In the genomic region with DNA sequence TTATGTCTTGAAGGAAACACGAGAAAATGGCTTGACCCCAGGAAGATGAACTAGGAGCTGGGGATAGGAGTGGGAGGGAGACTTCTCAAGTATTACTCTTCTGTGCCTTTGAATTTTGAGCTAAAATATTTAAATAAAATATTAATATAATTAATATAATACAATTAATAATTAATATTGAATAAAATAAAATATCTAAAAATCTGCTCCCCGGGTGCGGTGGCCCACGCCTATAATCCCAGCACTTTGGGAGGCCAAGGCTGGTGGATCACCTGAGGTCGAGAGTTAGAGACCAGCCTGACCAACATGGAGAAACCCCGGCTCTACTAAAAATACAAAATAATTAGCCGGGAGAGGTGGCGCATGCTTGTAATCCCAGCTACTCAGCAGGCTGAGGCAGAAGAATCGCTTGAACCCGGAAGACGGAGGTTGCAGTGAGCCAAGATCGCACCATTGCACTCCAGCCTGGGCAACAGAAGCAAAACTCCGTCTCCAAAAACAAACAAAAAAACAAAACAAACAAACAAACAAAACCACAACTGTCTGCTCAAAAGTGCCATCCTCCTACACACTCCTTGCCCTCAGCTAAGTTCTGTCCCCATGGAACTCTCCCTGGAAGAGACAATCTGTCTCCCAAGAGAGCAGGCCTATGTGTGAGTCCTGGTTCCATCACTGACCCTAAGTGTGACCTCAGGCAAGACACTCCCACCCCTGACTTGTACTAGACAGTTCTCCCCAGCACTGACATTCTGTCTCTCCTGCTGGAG, we compare ENCODE assay signal across 15 cellular contexts. TPM values are rescaled to one million over a fixed set of nuclear protein-coding genes. Genes with fewer than 3 reads are reported as not detected.
DNase-seq lines count a peak whose midpoint lies in the region; ATAC-seq and TF ChIP-seq lines count a peak whose summit lies in the region.
"Had no signal": no experiment of that assay in that cellular context is flagged by ENCODE, and none has a peak within 500 bp of the region (broad histone marks: within the 10 kb centered on the region; RNA-seq: fewer than 3 reads in every experiment).

No MANE protein-coding gene starts in this region.

- H3K4me2 ChIP-seq in mesenchymal stem cell (ENCODE audit: low read length, poor library complexity, severe bottlenecking) (no peak overlapping the region), Karpas-422 (ENCODE audit: low read depth, low read length, poor library complexity, severe bottlenecking) (no peak overlapping the region)

- H3K4me1 ChIP-seq in mesenchymal stem cell (ENCODE audit: control insufficient read depth, insufficient read depth, low read depth, low read length) (peaks cover 19% of the 10 kb centered on the region), Karpas-422 (ENCODE audit: low read length) (peaks cover 13% of the 10 kb centered on the region)

- H2BK5ac ChIP-seq in mesenchymal stem cell (ENCODE audit: low read depth, low read length, poor library complexity, severe bottlenecking), result no peak overlapping the region

- H3K4me3 Mint-ChIP-seq in stimulated activated naive CD8-positive, alpha-beta T cell treated with anti-CD3 and anti-CD28 coated beads, Interleukin-15, Interleukin-2, amounts not matched to agents 100 ng/mL and 50 ng/mL, for 24 hours, result no peak overlapping the region
- H3K4me3 Mint-ChIP-seq: neural crest cell had no signal

- no peaks in the 10 kb centered on the region for H3K27me3 Mint-ChIP-seq in stimulated activated naive CD8-positive, alpha-beta T cell treated with anti-CD3 and anti-CD28 coated beads, Interleukin-15, Interleukin-2, amounts not matched to agents 100 ng/mL and 50 ng/mL, for 24 hours

- no peak overlapping the region for H4K91ac ChIP-seq in mesenchymal stem cell (ENCODE audit: low read length)

- no peak overlapping the region for H4K8ac ChIP-seq in mesenchymal stem cell (ENCODE audit: low read length)

- CTCF ChIA-PET in RWPE1 (lab: Yijun Ruan, JAX), result no interaction called here

- H3K27me3 ChIP-seq in mesenchymal stem cell (ENCODE audit: control insufficient read depth in 1 of 2, insufficient read depth in 1 of 2, low read length in 2 of 2) (no peaks in the 10 kb centered on the region), Karpas-422 (ENCODE audit: low read length) (no peaks in the 10 kb centered on the region)
- H3K27me3 ChIP-seq: gastrocnemius medialis had no signal

- H3K9me2 ChIP-seq in Karpas-422 (replicated peaks; ENCODE audit: insufficient read depth, low read length), result no peaks in the 10 kb centered on the region

- peaks cover 32% of the 10 kb centered on the region for H3K4me1 Mint-ChIP-seq in stimulated activated naive CD8-positive, alpha-beta T cell treated with anti-CD3 and anti-CD28 coated beads, Interleukin-15, Interleukin-2, amounts not matched to agents 100 ng/mL and 50 ng/mL, for 24 hours (ENCODE audit: low read depth)

- no peak overlapping the region for H3K9ac ChIP-seq in mesenchymal stem cell (ENCODE audit: low read length)
- H3K9ac ChIP-seq in Karpas-422 (ENCODE audit: low read length), result no peak overlapping the region

- H3K27ac Mint-ChIP-seq in stimulated activated naive CD8-positive, alpha-beta T cell treated with anti-CD3 and anti-CD28 coated beads, Interleukin-15, Interleukin-2, amounts not matched to agents 100 ng/mL and 50 ng/mL, for 24 hours, result peak overlapping the region; percentile 10

- H2AFZ ChIP-seq in mesenchymal stem cell (ENCODE audit: low read depth, low read length), result no peak overlapping the region
- no peak overlapping the region for H2AFZ ChIP-seq in Karpas-422 (ENCODE audit: low read length)

- H3K79me2 ChIP-seq in Karpas-422 (ENCODE audit: low read length), result no peaks in the 10 kb centered on the region

- H2BK12ac ChIP-seq in mesenchymal stem cell (ENCODE audit: low read length in 2 of 2), result peak overlapping the region in 1 of 2 experiments; percentile 38

- H4K20me1 ChIP-seq in Karpas-422 (ENCODE audit: insufficient read depth, low read depth, low read length), result no peaks in the 10 kb centered on the region

- H3K9me3 ChIP-seq in mesenchymal stem cell (ENCODE audit: control insufficient read depth, low read length), result no peaks in the 10 kb centered on the region
- no peaks in the 10 kb centered on the region for H3K9me3 ChIP-seq in Karpas-422 (ENCODE audit: low read length)
- H3K9me3 ChIP-seq: gastrocnemius medialis had no signal

- peak overlapping the region; percentile 23 for H2BK15ac ChIP-seq in mesenchymal stem cell (ENCODE audit: low read depth, poor library complexity, severe bottlenecking)

- no peaks in the 10 kb centered on the region for H3K79me1 ChIP-seq in mesenchymal stem cell (replicated peaks; ENCODE audit: low read length, poor library complexity, severe bottlenecking)

- H3K23ac ChIP-seq in mesenchymal stem cell (ENCODE audit: low read length in 2 of 2), result no peak overlapping the region

- peak overlapping the region in 1 of 2 experiments; percentile 18 for H3K18ac ChIP-seq in mesenchymal stem cell (ENCODE audit: low read depth in 1 of 2, low read length in 2 of 2)

- POLR2A ChIA-PET in RWPE1 (lab: Yijun Ruan, JAX; ENCODE audit: low non-redundant PET), result interaction anchor here (1.0 kb wide), 1 partner anchor 13 kb away, joined by 9 read pairs; the partner anchor contains the start of gene TRIB3

- H3K36me3 ChIP-seq in mesenchymal stem cell (ENCODE audit: control insufficient read depth in 1 of 2, insufficient read depth in 2 of 2, low read depth in 1 of 2, low read length in 2 of 2), result no peaks in the 10 kb centered on the region
- H3K36me3 ChIP-seq in Karpas-422 (ENCODE audit: insufficient read depth, low read length), result no peaks in the 10 kb centered on the region
- H3K36me3 ChIP-seq: gastrocnemius medialis had no signal

- ATAC-seq in stimulated activated naive CD8-positive, alpha-beta T cell treated with anti-CD3 and anti-CD28 coated beads, Interleukin-15, Interleukin-2, amounts not matched to agents 100 U/mL and 50 U/mL, for 24 hours, result no peak
- ATAC-seq in GM18870 (IDR thresholded peaks at IDR 0.05; ENCODE audit: unreplicated experiment), result no peak
- ATAC-seq: gastrocnemius medialis, left cardiac atrium had no signal

- peak overlapping the region; percentile 64 for H2BK120ac ChIP-seq in mesenchymal stem cell (ENCODE audit: low read depth, low read length)

- H3K4me3 ChIP-seq in mesenchymal stem cell (ENCODE audit: insufficient read depth in 1 of 2, low read depth in 1 of 2, low read length in 2 of 2) (no peak overlapping the region), Karpas-422 (ENCODE audit: low read length) (no peak overlapping the region)
- H3K4me3 ChIP-seq: gastrocnemius medialis had no signal

- no peaks in the 10 kb centered on the region for H3K9me3 Mint-ChIP-seq in stimulated activated naive CD8-positive, alpha-beta T cell treated with anti-CD3 and anti-CD28 coated beads, Interleukin-15, Interleukin-2, amounts not matched to agents 100 ng/mL and 50 ng/mL, for 24 hours
- H3K9me3 Mint-ChIP-seq: neural crest cell had no signal

- H2AK5ac ChIP-seq in mesenchymal stem cell (ENCODE audit: low read length, severe bottlenecking), result no peak overlapping the region

- TF ChIP-seq CTCF in RWPE1 (conservative IDR thresholded peaks at IDR 0.05; ENCODE audit: low read depth), result no peak

- H3K27ac ChIP-seq in RWPE1 (peak overlapping the region; percentile 65), mesenchymal stem cell (ENCODE audit: low read length, poor library complexity, severe bottlenecking) (no peak overlapping the region), Karpas-422 (ENCODE audit: low read length) (no peak overlapping the region)
- H3K27ac ChIP-seq: gastrocnemius medialis had no signal

- no peak overlapping the region for H3K4ac ChIP-seq in mesenchymal stem cell (ENCODE audit: low read depth in 1 of 2, low read length in 2 of 2)

- H3K36me3 Mint-ChIP-seq in stimulated activated naive CD8-positive, alpha-beta T cell treated with anti-CD3 and anti-CD28 coated beads, Interleukin-15, Interleukin-2, amounts not matched to agents 100 ng/mL and 50 ng/mL, for 24 hours (ENCODE audit: low read depth), result no peaks in the 10 kb centered on the region

- WGBS in mesenchymal stem cell, result 90% methylated on average over 13 of the region's 13 CpGs

- no peak overlapping the region for H3K14ac ChIP-seq in mesenchymal stem cell (ENCODE audit: low read length in 2 of 2)

- DNase-seq in stimulated activated naive CD8-positive, alpha-beta T cell treated with anti-CD3 and anti-CD28 coated beads, Interleukin-15, Interleukin-2, amounts not matched to agents 100 U/mL and 50 U/mL, for 24 hours, result no peak
- DNase-seq in RWPE1 (ENCODE audit: low spot score) (no peak), mesenchymal stem cell (no peak), Karpas-422 (no peak), HK-2 (ENCODE audit: unreplicated experiment) (no peak)
- DNase-seq: amniotic stem cell, COR-L47, gastrocnemius medialis, left cardiac atrium, midbrain, NCI-H1105, NCI-H2081 had no signal

RNA-seq across cellular contexts. Expression of gene TRIB3, which starts 13.7 kb away (rescaled TPM):
- polyA plus RNA-seq in mesenchymal stem cell (2013, experiment 1 of 2), result 52.7 TPM
- 53.4 TPM for polyA plus RNA-seq in mesenchymal stem cell (2013, experiment 2 of 2)
- total RNA-seq in Karpas-422 (2014; rRNA removed; shearing (Covaris generic); ENCODE audit: low replicate concordance), result 122 and 197 TPM in 2 replicates

RNA-seq across cellular contexts. Expression of gene NRSN2, which starts 20.0 kb away (rescaled TPM):
- 63.0 TPM for polyA plus RNA-seq in mesenchymal stem cell (2013, experiment 1 of 2)
- polyA plus RNA-seq in mesenchymal stem cell (2013, experiment 2 of 2), result 60.9 TPM
- 18.2 and 28.3 TPM in 2 replicates for total RNA-seq in Karpas-422 (2014; rRNA removed; shearing (Covaris generic); ENCODE audit: low replicate concordance)

RNA-seq across cellular contexts. Expression of gene RBCK1, which starts 41.2 kb away (rescaled TPM):
- 78.2 TPM for polyA plus RNA-seq in mesenchymal stem cell (2013, experiment 1 of 2)
- 76.4 TPM for polyA plus RNA-seq in mesenchymal stem cell (2013, experiment 2 of 2)
- 96.6 and 142 TPM in 2 replicates for total RNA-seq in Karpas-422 (2014; rRNA removed; shearing (Covaris generic); ENCODE audit: low replicate concordance)

RNA-seq across cellular contexts. Expression of gene SOX12, which starts 41.5 kb away (rescaled TPM):
- polyA plus RNA-seq in mesenchymal stem cell (2013, experiment 1 of 2), result 30.8 TPM
- 29.9 TPM for polyA plus RNA-seq in mesenchymal stem cell (2013, experiment 2 of 2)
- total RNA-seq in Karpas-422 (2014; rRNA removed; shearing (Covaris generic); ENCODE audit: low replicate concordance), result 8.3 and 18.0 TPM in 2 replicates
